Comparison of ENCODE assay signal across 8 cellular contexts in the genomic region with DNA sequence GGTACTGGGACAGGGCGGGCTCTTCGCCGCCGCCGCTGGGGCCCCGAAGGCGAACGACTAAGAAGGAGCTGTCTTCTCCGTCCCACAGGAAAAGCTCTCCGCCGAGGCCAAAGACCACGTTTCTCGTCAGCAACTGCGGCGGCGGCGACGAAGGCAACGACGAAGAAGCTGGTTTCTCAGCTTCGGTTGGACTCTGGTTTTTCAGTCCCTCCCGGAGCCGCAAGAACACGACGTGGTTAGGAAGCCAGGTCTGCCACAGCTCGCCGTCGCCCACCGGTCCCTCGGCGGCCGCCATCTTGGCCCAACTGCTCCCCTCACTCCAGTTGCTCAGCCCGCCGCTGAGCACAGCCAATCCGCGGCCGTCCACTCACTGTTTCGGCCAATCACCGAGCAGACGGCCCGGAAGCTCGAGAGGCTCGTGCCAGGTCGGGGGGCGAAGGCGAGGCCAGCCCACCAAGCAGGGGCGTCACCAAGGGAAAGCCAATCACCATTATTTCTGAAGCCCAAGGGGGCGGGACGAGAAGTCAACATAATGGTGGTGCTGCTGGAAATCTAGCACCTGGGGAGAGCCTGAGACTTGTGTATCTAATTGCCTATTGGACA. TPM values are rescaled to one million over a fixed set of nuclear protein-coding genes. Genes with fewer than 3 reads are reported as not detected.
DNase-seq lines count a peak whose midpoint lies in the region; ATAC-seq lines count a peak whose summit lies in the region.

NUP88 (minus strand) TSS at position 307 of the 603 bp plus-strand sequence; CDS start at position 295, 12 bp downstream.

- H3K9me3 Mint-ChIP-seq in CD8-positive, alpha-beta memory T cell, result no peaks in the 10 kb centered on the region

- peaks cover 29 to 63% (median 52%) of the 10 kb centered on the region in 3 donors for H3K4me1 Mint-ChIP-seq in CD8-positive, alpha-beta memory T cell

- POLR2A ChIA-PET in CD8-positive, alpha-beta memory T cell (lab: Charles Lee), result interaction anchor here (0.5 to 1.3 kb wide), 8 partner anchors 10 to 1782 kb away, joined by 3 to 16 read pairs (median 3); partner anchors contain the start of genes C1QBP and MIS12

- peaks cover 31% of the 10 kb centered on the region for H3K36me3 ChIP-seq in CD8-positive, alpha-beta memory T cell (ENCODE audit: insufficient read depth, low read length)

- peaks cover 0 to 79% (median 2%) of the 10 kb centered on the region in 3 donors for H3K36me3 Mint-ChIP-seq in CD8-positive, alpha-beta memory T cell

- peaks cover 41% of the 10 kb centered on the region for H3K4me1 ChIP-seq in CD8-positive, alpha-beta memory T cell (ENCODE audit: insufficient read depth, low read length)

- peaks cover 0 to 4% of the 10 kb centered on the region in 2 donors for H3K27me3 Mint-ChIP-seq in CD8-positive, alpha-beta memory T cell

- peak within 1 kb of the TSS; percentile 94 to 99 (median 98) for H3K27ac Mint-ChIP-seq in CD8-positive, alpha-beta memory T cell

- H3K27ac ChIP-seq in CD8-positive, alpha-beta memory T cell (ENCODE audit: low read depth, low read length), result peak within 1 kb of the TSS; percentile 95

- DNase-seq in CD8-positive, alpha-beta memory T cell, result peak; percentile 93 to 98 (median 96)
- DNase-seq in HS-5 (ENCODE audit: low read depth), result peak; percentile 90
- peak; percentile 89 for DNase-seq in NK-92 treated with Interleukin-12 subunit alpha and Interleukin-12 subunit beta, amount 100 ng/mL, for 24 hours (lab: John Stamatoyannopoulos, UW)
- peak; percentile 96 for DNase-seq in activated CD8-positive, alpha-beta memory T cell treated with anti-CD3 and anti-CD28 coated beads for 24 hours
- DNase-seq in effector CD8-positive, alpha-beta T cell (lab: John Stamatoyannopoulos, UW), result peak; percentile 94
- DNase-seq in lung microvascular endothelial cell (ENCODE audit: low read depth in 2 of 2), result peak; percentile 99
- peak; percentile 90 to 96 (median 92) for DNase-seq in stimulated activated CD4-positive, alpha-beta T cell treated with anti-CD3 and anti-CD28 coated beads, TNF-alpha, amount 100 ng/mL, for 48 hours (ENCODE audit: low read depth in 3 of 3)

- H3K4me3 ChIP-seq in CD8-positive, alpha-beta memory T cell (ENCODE audit: low read length), result peak within 1 kb of the TSS; percentile 96

- ATAC-seq in GM19468 (IDR thresholded peaks at IDR 0.05; ENCODE audit: extremely low read depth, unreplicated experiment), result peak; percentile 53

- H3K4me3 Mint-ChIP-seq in CD8-positive, alpha-beta memory T cell, result peak within 1 kb of the TSS; percentile 92 to 100 (median 97)

- CTCF ChIA-PET in CD8-positive, alpha-beta memory T cell (lab: Charles Lee), result interaction anchor here (2.0 to 3.8 kb wide), 2 partner anchors 17 to 20 kb away, joined by 7 to 31 read pairs; partner anchors contain the start of gene C1QBP

- H3K27me3 ChIP-seq in CD8-positive, alpha-beta memory T cell (ENCODE audit: insufficient read depth, low read length, poor library complexity, severe bottlenecking), result no peaks in the 10 kb centered on the region

- no peaks in the 10 kb centered on the region for H3K9me3 ChIP-seq in CD8-positive, alpha-beta memory T cell (ENCODE audit: low read length)

RNA-seq across cellular contexts. Expression of gene NUP88, which starts in this region (rescaled TPM):
- 100 to 1,000 TPM; 131 to 144 TPM for total RNA-seq in CD8-positive, alpha-beta memory T cell
- 113 TPM for polyA plus RNA-seq in CD8-positive, alpha-beta memory T cell
- 60.3 and 75.4 TPM in 2 replicates for total RNA-seq in lung microvascular endothelial cell

Comparison
In these comparisons a context has a peak if more than half of its experiments do, and no peak if none do; other contexts are left out.
1. Peak in every context shown above with its lines: DNase-seq, ATAC-seq, H3K4me3 ChIP-seq and H3K27ac ChIP-seq.